ENCODE assay signal across 8 cellular contexts in the genomic region with DNA sequence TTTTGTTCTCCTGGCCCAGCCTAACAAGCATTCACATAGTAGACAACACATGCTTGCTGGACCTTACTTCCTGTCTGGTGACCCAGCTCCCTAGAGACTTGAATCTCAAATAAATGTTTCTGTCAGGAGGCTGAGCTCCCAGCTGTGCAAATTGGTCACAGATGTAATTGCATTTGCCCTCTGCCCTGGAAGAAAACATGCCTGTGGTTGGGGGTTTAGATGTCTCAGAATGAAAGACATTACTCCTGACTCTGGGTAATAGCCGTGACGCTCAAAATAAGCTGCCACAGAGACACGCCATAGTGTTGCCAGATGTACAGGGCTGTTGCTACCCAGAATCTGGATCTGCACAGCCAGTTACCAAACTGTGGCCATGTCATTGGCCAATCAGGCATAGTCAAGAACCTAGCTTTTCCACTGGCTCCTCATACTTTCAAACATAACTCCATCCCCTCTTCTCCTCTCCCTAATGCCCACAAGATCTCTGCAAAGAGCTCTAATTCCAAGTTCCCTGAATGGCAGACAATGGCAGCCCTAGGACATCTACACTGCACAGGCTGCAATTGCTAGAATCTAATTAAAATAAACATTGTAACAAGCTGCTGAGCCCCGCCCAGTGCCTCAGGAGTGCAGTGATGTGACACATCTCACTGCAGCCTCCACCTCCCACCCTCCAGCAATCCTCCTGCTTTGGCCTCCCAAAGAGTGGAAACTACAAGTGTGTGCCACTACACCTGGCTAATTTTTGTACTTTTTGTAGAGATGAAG. TPM values are rescaled to one million over a fixed set of nuclear protein-coding genes. Genes with fewer than 3 reads are reported as not detected.
DNase-seq lines count a peak whose midpoint lies in the region; ATAC-seq and TF ChIP-seq lines count a peak whose summit lies in the region.

No MANE protein-coding gene starts in this region.

- no peaks in the 10 kb centered on the region for H3K9me3 Mint-ChIP-seq in CD8-positive, alpha-beta memory T cell
- no peaks in the 10 kb centered on the region for H3K9me3 Mint-ChIP-seq in natural killer cell

- peak; percentile 42 for ATAC-seq in Right ventricle myocardium superior (ENCODE audit: poor library complexity)
- peak; percentile 73 for ATAC-seq in HG03025 (IDR thresholded peaks at IDR 0.05; ENCODE audit: low FRiP score, unreplicated experiment)
- ATAC-seq in left colon, result peak; percentile 53
- no peak for ATAC-seq in natural killer cell

- H3K36me3 Mint-ChIP-seq in CD8-positive, alpha-beta memory T cell, result no peaks in the 10 kb centered on the region
- no peaks in the 10 kb centered on the region for H3K36me3 Mint-ChIP-seq in natural killer cell

- no peak overlapping the region for H3K4me3 ChIP-seq in CD8-positive, alpha-beta memory T cell (ENCODE audit: low read length)

- TF ChIP-seq CTCF in natural killer cell (IDR thresholded peaks at IDR 0.05), result no peak

- H3K4me3 Mint-ChIP-seq in CD8-positive, alpha-beta memory T cell, result no peak overlapping the region
- H3K4me3 Mint-ChIP-seq in natural killer cell, result no peak overlapping the region

- H3K27me3 Mint-ChIP-seq in CD8-positive, alpha-beta memory T cell, result peaks cover 4 to 42% of the 10 kb centered on the region in 2 donors
- peaks cover 16 to 22% of the 10 kb centered on the region in 2 donors for H3K27me3 Mint-ChIP-seq in natural killer cell (ENCODE audit: low read depth in 2 of 2)

- H3K9me3 ChIP-seq in CD8-positive, alpha-beta memory T cell (ENCODE audit: low read length), result no peaks in the 10 kb centered on the region

- no peak overlapping the region for H3K27ac ChIP-seq in CD8-positive, alpha-beta memory T cell (ENCODE audit: low read depth, low read length)

- H3K4me1 Mint-ChIP-seq in CD8-positive, alpha-beta memory T cell, result peaks cover 0 to 4% (median 2%) of the 10 kb centered on the region in 3 donors
- H3K4me1 Mint-ChIP-seq in natural killer cell, result peaks cover 5% of the 10 kb centered on the region in 2 donors

- intact Hi-C loops in Right ventricle myocardium superior (cut with DNase I), result loop anchor here (5.0 kb wide), 1 partner anchor 513 kb away; no protein-coding TSS in a partner anchor
- intact Hi-C loops in cardiac septum (cut with DNase I), result loop anchor here (5.0 to 10.0 kb wide), 3 partner anchors 78 to 691 kb away; partner anchors contain the start of gene MYLIP
- intact Hi-C loops in left colon (cut with DNase I, micrococcal nuclease), result loop anchor here in 1 of 2 donors (5.0 kb wide), 1 partner anchor 513 kb away; no protein-coding TSS in a partner anchor
- intact Hi-C loops in natural killer cell (cut with micrococcal nuclease), result loop anchor here (1.0 kb wide), 2 partner anchors 435 to 514 kb away; no protein-coding TSS in a partner anchor

- POLR2A ChIA-PET in CD8-positive, alpha-beta memory T cell (lab: Charles Lee), result no interaction called here

- H3K27ac Mint-ChIP-seq in CD8-positive, alpha-beta memory T cell, result no peak overlapping the region
- H3K27ac Mint-ChIP-seq in natural killer cell, result no peak overlapping the region

- H3K36me3 ChIP-seq in CD8-positive, alpha-beta memory T cell (ENCODE audit: insufficient read depth, low read length), result no peaks in the 10 kb centered on the region

- no peak for DNase-seq in Right ventricle myocardium superior
- no peak for DNase-seq in cardiac septum (ENCODE audit: low spot score)
- peak; percentile 20 for DNase-seq in RPMI8226
- no peak for DNase-seq in left colon
- no peak for DNase-seq in CD8-positive, alpha-beta memory T cell
- DNase-seq in NCI-H2107 (lab: John Stamatoyannopoulos, UW), result no peak
- no peak for DNase-seq in natural killer cell

- no peaks in the 10 kb centered on the region for H3K27me3 ChIP-seq in CD8-positive, alpha-beta memory T cell (ENCODE audit: insufficient read depth, low read length, poor library complexity, severe bottlenecking)

- H3K4me1 ChIP-seq in CD8-positive, alpha-beta memory T cell (ENCODE audit: insufficient read depth, low read length), result no peaks in the 10 kb centered on the region

- CTCF ChIA-PET in CD8-positive, alpha-beta memory T cell (lab: Charles Lee), result interaction anchor here (0.5 to 3.9 kb wide), 10 partner anchors 8 to 585 kb away, joined by 3 to 48 read pairs (median 4); no protein-coding TSS in a partner anchor

RNA-seq across cellular contexts. Expression of gene GMPR, which starts 32.8 kb away (rescaled TPM):
- total RNA-seq in Right ventricle myocardium superior (121 TPM), cardiac septum (71.0 TPM), left colon (1 to 10 TPM; 2.3 to 5.6 TPM), natural killer cell (1 to 10 TPM in 2 of 3 donors, under 1 TPM in 1; 0.95 to 3.4 (median 3.2) TPM)
- total RNA-seq in CD8-positive, alpha-beta memory T cell, result 1 to 10 TPM in 1 of 2 experiments, under 1 TPM in 1; 0.66 to 1.4 TPM
- polyA plus RNA-seq in CD8-positive, alpha-beta memory T cell, result 0.82 TPM

Comparison
In these comparisons a context has a peak if more than half of its experiments do, and no peak if none do; other contexts are left out.
1. ATAC-seq: peak in Right ventricle myocardium superior (single experiment), HG03025 (single experiment) and left colon (single experiment); none in natural killer cell (0 of 3).
2. RNA of gene GMPR, which starts 32.8 kb away (total RNA-seq): 121 TPM in Right ventricle myocardium superior (single experiment) and 71.0 TPM in cardiac septum (single experiment); 2.3 to 5.6 TPM in left colon, 0.95 to 3.4 TPM in natural killer cell and 0.66 to 1.4 TPM in CD8-positive, alpha-beta memory T cell; every median in the first group is over 10 times any median in the second.